In genomic region chr17:76983075-76983411, GRCh38 we compare ENCODE assay signal across 15 cellular contexts.
DNase-seq lines count a peak whose midpoint lies in the region; ATAC-seq and TF ChIP-seq lines count a peak whose summit lies in the region.
"Had no signal": no experiment of that assay in that cellular context is flagged by ENCODE, and none has a peak within 500 bp of the region (broad histone marks: within the 10 kb centered on the region; RNA-seq: fewer than 3 reads in every experiment).

No MANE protein-coding gene starts in this region.

- no peak for TF ChIP-seq RAD21 in IMR-90 (IDR thresholded peaks at IDR 0.05; ENCODE audit: low read length)

- H4K5ac ChIP-seq in IMR-90 (ENCODE audit: low read depth, low read length): no peak overlapping the region

- H3K9me3 ChIP-seq in IMR-90 (ENCODE audit: control insufficient read depth, insufficient read depth, low read length) (0 out of 2 replicates have a peak, but pooled peaks cover 3% of the 10 kb centered on the region), neuronal stem cell (replicated peaks in 1 of 2; ENCODE audit: control insufficient read depth in 2 of 2, insufficient read depth in 1 of 2, low read depth in 1 of 2, low read length in 2 of 2) (peaks cover 2 to 6% of the 10 kb centered on the region in 2 donors)
- H3K9me3 ChIP-seq: prostate gland had no signal

- in situ Hi-C loops in IMR-90 (cut with MboI; ENCODE audit: low sequenced_read_pairs): no loop called here

- TF ChIP-seq POLR2A in IMR-90 (IDR thresholded peaks at IDR 0.05; ENCODE audit: low read depth, low read length): no peak

- H2BK120ac ChIP-seq in IMR-90 (ENCODE audit: low read depth, low read length) (no peak overlapping the region), neuronal stem cell (ENCODE audit: low read depth, low read length) (peak overlapping the region; percentile 92)

- 66% methylated on average over 4 of the region's 10 CpGs; no CpG with 5 or more reads in 1 of the 2 experiments for WGBS in IMR-90 (ENCODE audit: extremely low coverage in 2 of 2, insufficient read length in 1 of 2), 2 experiments
- WGBS in neuronal stem cell (ENCODE audit: extremely low coverage in 2 of 2, insufficient read length in 2 of 2, insufficient replicate concordance in 1 of 2), 2 donors: no CpG with 5 or more reads among the region's 10 CpGs

- H3K27ac ChIP-seq in IMR-90 (ENCODE audit: insufficient read depth, low read length) (no peak overlapping the region), caudate nucleus (ENCODE audit: low read depth, low read length) (peak overlapping the region; percentile 55), neuronal stem cell (replicated peaks; ENCODE audit: low read length) (no peak overlapping the region)
- H3K27ac ChIP-seq: prostate gland had no signal

- H3K4me3 ChIP-seq in IMR-90 (ENCODE audit: insufficient read depth, low read depth, low read length) (no peak overlapping the region), neuronal stem cell (ENCODE audit: low read length in 2 of 2) (peak overlapping the region in 1 of 2 donors; percentile 58)
- H3K4me3 ChIP-seq: prostate gland, spleen had no signal

- no peak overlapping the region for H3K4me3 Mint-ChIP-seq in activated T-cell treated with anti-CD3 and anti-CD28 coated beads, Interleukin-2, amount 50 U/mL, for 24 hours
- no peak overlapping the region for H3K4me3 Mint-ChIP-seq in activated T-cell treated with anti-CD3 and anti-CD28 coated beads, Interleukin-2, amount 50 U/mL, for 72 hours
- H3K4me3 Mint-ChIP-seq: endodermal cell had no signal

- H4K20me1 ChIP-seq in IMR-90 (ENCODE audit: insufficient read depth, low read length): no peaks in the 10 kb centered on the region

- H4K91ac ChIP-seq in IMR-90 (ENCODE audit: insufficient read depth, low read depth, low read length) (no peak overlapping the region), neuronal stem cell (ENCODE audit: low read depth, low read length, poor library complexity) (peak overlapping the region; percentile 41)

- H3K4ac ChIP-seq in IMR-90 (ENCODE audit: low read depth, low read length) (no peak overlapping the region), neuronal stem cell (ENCODE audit: low read length) (no peak overlapping the region)

- peak; percentile 42 for DNase-seq in activated T-cell treated with anti-CD3 and anti-CD28 coated beads, Interleukin-2, amount 50 U/mL, for 24 hours
- DNase-seq in activated T-cell treated with anti-CD3 and anti-CD28 coated beads, Interleukin-2, amount 50 U/mL, for 72 hours: no peak
- DNase-seq in IMR-90: no peak
- peak in 8 of 61 donors; percentile 6 to 54 (median 30) for DNase-seq in caudate nucleus (lab: John Stamatoyannopoulos, UW)
- DNase-seq in neuronal stem cell (ENCODE audit: low spot score): no peak
- no peak for DNase-seq in HEK293T (ENCODE audit: extremely low spot score)
- DNase-seq in HuH-7.5 (ENCODE audit: low spot score): no peak
- DNase-seq: cerebellar nuclear complex; endodermal cell; NCI-H1694; NCI-H510A treated with DMSO at 0.1 percent for 48 hours; spleen; stimulated activated naive CD4-positive, alpha-beta T cell treated with Interleukin-2 at 50 U/mL for 16 hours had no signal

- H2BK15ac ChIP-seq in IMR-90 (ENCODE audit: low read depth, low read length) (no peak overlapping the region), neuronal stem cell (ENCODE audit: low read length) (no peak overlapping the region)

- no peak for ATAC-seq in activated T-cell treated with anti-CD3 and anti-CD28 coated beads, Interleukin-2, amount 50 U/mL, for 72 hours (replicated peaks in 1 of 2)
- ATAC-seq in IMR-90 (ENCODE audit: low read depth): no peak
- ATAC-seq in HG03097 (IDR thresholded peaks at IDR 0.05; ENCODE audit: low FRiP score, unreplicated experiment): no peak

- TF ChIP-seq CTCF in IMR-90 (conservative IDR thresholded peaks at IDR 0.05; ENCODE audit: low read depth, low read length): no peak

- H3K36me3 ChIP-seq in IMR-90 (ENCODE audit: control insufficient read depth, insufficient read depth, low read length) (no peaks in the 10 kb centered on the region), neuronal stem cell (replicated peaks in 1 of 2; ENCODE audit: control insufficient read depth in 2 of 2, insufficient read depth in 2 of 2, low read length in 2 of 2) (no peaks in the 10 kb centered on the region)
- H3K36me3 ChIP-seq: prostate gland, spleen had no signal

- no peak overlapping the region for H3K56ac ChIP-seq in IMR-90 (ENCODE audit: extremely low read depth, insufficient read depth, low read length)

- CTCF ChIA-PET in IMR-90 (lab: Yijun Ruan, JAX) (no interaction called here), HEK293T (lab: Yijun Ruan, JAX) (no interaction called here)

- H2AK9ac ChIP-seq in IMR-90 (replicated peaks; ENCODE audit: low read depth, low read length, poor library complexity): peak overlapping the region; percentile 28

- H3K14ac ChIP-seq in IMR-90 (replicated peaks; ENCODE audit: low read depth, low read length) (no peak overlapping the region), neuronal stem cell (ENCODE audit: low read length) (peak overlapping the region; percentile 84)

- H2AK5ac ChIP-seq in IMR-90 (ENCODE audit: low read depth, low read length) (no peak overlapping the region), neuronal stem cell (ENCODE audit: low read depth, low read length) (peak overlapping the region; percentile 68)

- H3K9me1 ChIP-seq in IMR-90 (ENCODE audit: insufficient read depth, low read length): no peaks in the 10 kb centered on the region

- H3K79me1 ChIP-seq in IMR-90 (ENCODE audit: low read depth in 1 of 2, low read length in 2 of 2) (no peaks in the 10 kb centered on the region), neuronal stem cell (ENCODE audit: low read depth, low read length) (no peaks in the 10 kb centered on the region)

- BruUV-seq in IMR-90 (replicated peaks; lab: Mats Ljungman, UMichigan): no TSS peak

- H4K8ac ChIP-seq in IMR-90 (ENCODE audit: low read depth in 2 of 2, low read length in 2 of 2): no peak overlapping the region
- H4K8ac ChIP-seq in neuronal stem cell (ENCODE audit: low read depth, low read length): no peak overlapping the region

- H2BK20ac ChIP-seq in IMR-90 (ENCODE audit: low read depth, low read length): no peak overlapping the region

- no peak overlapping the region for H3K18ac ChIP-seq in IMR-90 (ENCODE audit: low read depth, low read length)
- H3K18ac ChIP-seq in neuronal stem cell (ENCODE audit: low read length): peak overlapping the region; percentile 65

- no peaks in the 10 kb centered on the region for H3K36me3 Mint-ChIP-seq in activated T-cell treated with anti-CD3 and anti-CD28 coated beads, Interleukin-2, amount 50 U/mL, for 24 hours (ENCODE audit: low read depth)
- H3K36me3 Mint-ChIP-seq in activated T-cell treated with anti-CD3 and anti-CD28 coated beads, Interleukin-2, amount 50 U/mL, for 72 hours (ENCODE audit: insufficient read depth in 2 of 2): peaks cover 3 to 5% of the 10 kb centered on the region in 2 donors

- H3K9ac ChIP-seq in IMR-90 (ENCODE audit: low read depth, low read length) (no peak overlapping the region), neuronal stem cell (ENCODE audit: low read depth, low read length, poor library complexity) (peak overlapping the region; percentile 34)

- H3K23ac ChIP-seq in IMR-90 (ENCODE audit: low read depth, low read length) (no peak overlapping the region), neuronal stem cell (ENCODE audit: low read depth, low read length, poor library complexity) (peak overlapping the region; percentile 98)

- H3K4me1 ChIP-seq in IMR-90 (ENCODE audit: control insufficient read depth, insufficient read depth, low read length) (no peaks in the 10 kb centered on the region), neuronal stem cell (ENCODE audit: control insufficient read depth in 2 of 2, insufficient read depth in 1 of 2, low read depth in 1 of 2, low read length in 2 of 2) (peaks cover 14 to 15% of the 10 kb centered on the region in 2 donors)
- H3K4me1 ChIP-seq: prostate gland had no signal

- H3K9me3 Mint-ChIP-seq in activated T-cell treated with anti-CD3 and anti-CD28 coated beads, Interleukin-2, amount 50 U/mL, for 24 hours: peaks cover 9% of the 10 kb centered on the region
- H3K9me3 Mint-ChIP-seq in activated T-cell treated with anti-CD3 and anti-CD28 coated beads, Interleukin-2, amount 50 U/mL, for 72 hours: peaks cover 2 to 3% of the 10 kb centered on the region in 2 donors

- peaks cover 42% of the 10 kb centered on the region for H3K27me3 ChIP-seq in IMR-90 (ENCODE audit: control insufficient read depth, insufficient read depth, low read length)
- H3K27me3 ChIP-seq in neuronal stem cell (ENCODE audit: control insufficient read depth in 3 of 3, insufficient read depth in 3 of 3, low read depth in 1 of 3, low read length in 3 of 3): no peaks in the 10 kb centered on the region

- POLR2A ChIA-PET in IMR-90 (lab: Charles Lee; ENCODE audit: unreplicated experiment): no interaction called here
- POLR2A ChIA-PET in HEK293T (lab: Yijun Ruan, JAX): interaction anchor here (2.3 kb wide), 1 partner anchor 14 kb away, joined by 6 read pairs; no protein-coding TSS in a partner anchor

- H2BK12ac ChIP-seq in neuronal stem cell (ENCODE audit: low read length): peak overlapping the region; percentile 76

- H3K4me2 ChIP-seq in IMR-90 (ENCODE audit: low read depth, low read length) (no peak overlapping the region), neuronal stem cell (ENCODE audit: insufficient read depth, low read length, poor library complexity, severe bottlenecking) (no peak overlapping the region)

- no peak overlapping the region for H2AFZ ChIP-seq in IMR-90 (replicated peaks; ENCODE audit: low read length, poor library complexity)
- H2AFZ ChIP-seq in neuronal stem cell (ENCODE audit: low read length): peak overlapping the region; percentile 63

- dilution Hi-C loops in IMR-90 (cut with HindIII; ENCODE audit: low sequenced_read_pairs, unreplicated experiment): no loop called here

- no peaks in the 10 kb centered on the region for H3K27me3 Mint-ChIP-seq in activated T-cell treated with anti-CD3 and anti-CD28 coated beads, Interleukin-2, amount 50 U/mL, for 24 hours
- H3K27me3 Mint-ChIP-seq in activated T-cell treated with anti-CD3 and anti-CD28 coated beads, Interleukin-2, amount 50 U/mL, for 72 hours (ENCODE audit: low read depth): no peaks in the 10 kb centered on the region

- H3K4me1 Mint-ChIP-seq in activated T-cell treated with anti-CD3 and anti-CD28 coated beads, Interleukin-2, amount 50 U/mL, for 24 hours (ENCODE audit: low read depth): peaks cover 18% of the 10 kb centered on the region
- H3K4me1 Mint-ChIP-seq in activated T-cell treated with anti-CD3 and anti-CD28 coated beads, Interleukin-2, amount 50 U/mL, for 72 hours (ENCODE audit: low read depth): peaks cover 5% of the 10 kb centered on the region

- H2BK5ac ChIP-seq in IMR-90 (ENCODE audit: low read depth, low read length, poor library complexity, severe bottlenecking) (no peak overlapping the region), neuronal stem cell (ENCODE audit: low read length) (no peak overlapping the region)

- no peak overlapping the region for H3K27ac Mint-ChIP-seq in activated T-cell treated with anti-CD3 and anti-CD28 coated beads, Interleukin-2, amount 50 U/mL, for 24 hours
- H3K27ac Mint-ChIP-seq in activated T-cell treated with anti-CD3 and anti-CD28 coated beads, Interleukin-2, amount 50 U/mL, for 72 hours: no peak overlapping the region
- H3K27ac Mint-ChIP-seq: endodermal cell had no signal

- intact Hi-C loops in IMR-90 (cut with micrococcal nuclease): no loop called here

TF ChIP-seq in HEK293T, 16 proteins besides CTCF, POLR2A, EP300 and RAD21 (continues in another document):
- no peak for TF ChIP-seq SUZ12 (IDR thresholded peaks at IDR 0.05)
- TF ChIP-seq FOXK2 (IDR thresholded peaks at IDR 0.05): no peak
- TF ChIP-seq ZNF384 (IDR thresholded peaks at IDR 0.05): no peak
